ENCODE assay signal across 11 cellular contexts in the genomic region with DNA sequence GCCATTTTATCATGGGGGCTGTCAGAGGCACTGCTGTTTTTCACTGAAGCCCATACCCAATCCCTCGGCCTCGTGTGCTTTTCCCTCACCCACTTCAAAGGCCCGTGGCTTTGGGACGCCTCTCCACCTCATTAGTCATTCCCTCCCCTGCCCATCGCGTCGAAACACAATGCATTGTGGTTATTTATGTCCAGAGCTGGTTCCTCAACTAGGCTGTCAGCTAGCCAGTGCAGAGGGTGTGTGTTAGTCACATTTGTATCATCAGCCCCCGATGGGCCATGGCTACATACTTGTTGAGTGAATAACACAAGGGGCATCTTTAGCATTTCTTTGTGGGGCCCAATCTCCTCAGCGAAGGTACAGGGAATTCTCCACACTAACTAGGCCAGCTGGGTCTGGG.
A peak's percentile ranks its signal among the peaks of the same experiment; 100 is the strongest.
DNase-seq lines count a peak whose midpoint lies in the region; ATAC-seq and TF ChIP-seq lines count a peak whose summit lies in the region.
"Had no signal": no experiment of that assay in that cellular context is flagged by ENCODE, and none has a peak within 500 bp of the region (broad histone marks: within the 10 kb centered on the region; RNA-seq: fewer than 3 reads in every experiment).

No MANE protein-coding gene starts in this region.

- peaks cover 10% of the 10 kb centered on the region for H3K4me1 Mint-ChIP-seq in stimulated activated memory B cell treated with anti-CD40 and anti-IgM and Interleukin-4, amounts not matched to agents 10 μg/mL and 1 μg/mL and 100 μg/mL, for 72 hours

- peaks cover 5% of the 10 kb centered on the region for H3K36me3 Mint-ChIP-seq in stimulated activated memory B cell treated with anti-CD40 and anti-IgM and Interleukin-4, amounts not matched to agents 10 μg/mL and 1 μg/mL and 100 μg/mL, for 72 hours
- H3K36me3 Mint-ChIP-seq: naive thymus-derived CD8-positive, alpha-beta T cell had no signal

- H3K9me3 Mint-ChIP-seq in stimulated activated memory B cell treated with anti-CD40 and anti-IgM and Interleukin-4, amounts not matched to agents 10 μg/mL and 1 μg/mL and 100 μg/mL, for 72 hours: no peaks in the 10 kb centered on the region
- H3K9me3 Mint-ChIP-seq: central memory CD8-positive, alpha-beta T cell; naive thymus-derived CD8-positive, alpha-beta T cell had no signal

- H3K27me3 Mint-ChIP-seq in stimulated activated memory B cell treated with anti-CD40 and anti-IgM and Interleukin-4, amounts not matched to agents 10 μg/mL and 1 μg/mL and 100 μg/mL, for 72 hours: no peaks in the 10 kb centered on the region
- H3K27me3 Mint-ChIP-seq: central memory CD8-positive, alpha-beta T cell had no signal

- no peak overlapping the region for H3K27ac Mint-ChIP-seq in stimulated activated memory B cell treated with anti-CD40 and anti-IgM and Interleukin-4, amounts not matched to agents 10 μg/mL and 1 μg/mL and 100 μg/mL, for 72 hours
- H3K27ac Mint-ChIP-seq: naive thymus-derived CD8-positive, alpha-beta T cell had no signal

- DNase-seq in AG20443 (ENCODE audit: low spot score) (peak; percentile 76), amniotic stem cell (lab: John Stamatoyannopoulos, UW) (peak; percentile 58), kidney glomerular epithelial cell (lab: John Stamatoyannopoulos, UW) (peak; percentile 79), GF-D8 (lab: John Stamatoyannopoulos, UW) (no peak), ecto neural progenitor cell (ENCODE audit: low spot score) (no peak)
- DNase-seq: naive thymus-derived CD8-positive, alpha-beta T cell; NCI-H2107 had no signal

- no peak for TF ChIP-seq RAD21 in Ishikawa (IDR thresholded peaks at IDR 0.05; ENCODE audit: low read depth)

- H3K4me3 Mint-ChIP-seq in stimulated activated memory B cell treated with anti-CD40 and anti-IgM and Interleukin-4, amounts not matched to agents 10 μg/mL and 1 μg/mL and 100 μg/mL, for 72 hours: no peak overlapping the region
- H3K4me3 Mint-ChIP-seq: central memory CD8-positive, alpha-beta T cell; naive thymus-derived CD8-positive, alpha-beta T cell had no signal

- no peak for TF ChIP-seq EP300 in Ishikawa (IDR thresholded peaks at IDR 0.05; ENCODE audit: borderline replicate concordance)

- no peak for ATAC-seq in HG03159 (IDR thresholded peaks at IDR 0.05; ENCODE audit: unreplicated experiment)
- no peak for ATAC-seq in stimulated activated memory B cell treated with anti-CD40 and anti-IgM and Interleukin-4, amounts not matched to agents 10 μg/mL and 1 μg/mL and 100 μg/mL, for 72 hours
- ATAC-seq: naive thymus-derived CD8-positive, alpha-beta T cell had no signal

TF ChIP-seq in Ishikawa, 13 proteins besides CTCF, POLR2A, EP300 and RAD21:
- TF ChIP-seq CREB1 (IDR thresholded peaks at IDR 0.05; ENCODE audit: low read depth) (no peak), MAX (IDR thresholded peaks at IDR 0.05) (peak; percentile 58), YY1 (IDR thresholded peaks at IDR 0.05; ENCODE audit: low read depth) (no peak), FOXM1 (IDR thresholded peaks at IDR 0.05; ENCODE audit: borderline replicate concordance, low read depth) (no peak), CEBPB (IDR thresholded peaks at IDR 0.05) (no peak), TEAD4 (IDR thresholded peaks at IDR 0.05) (0 out of 2 replicates have a peak, but pooled peaks have one; percentile 12), TAF1 (IDR thresholded peaks at IDR 0.05; ENCODE audit: low read depth) (no peak), TCF12 (IDR thresholded peaks at IDR 0.05; ENCODE audit: low read depth) (no peak)
- TF ChIP-seq, protein P1, sequence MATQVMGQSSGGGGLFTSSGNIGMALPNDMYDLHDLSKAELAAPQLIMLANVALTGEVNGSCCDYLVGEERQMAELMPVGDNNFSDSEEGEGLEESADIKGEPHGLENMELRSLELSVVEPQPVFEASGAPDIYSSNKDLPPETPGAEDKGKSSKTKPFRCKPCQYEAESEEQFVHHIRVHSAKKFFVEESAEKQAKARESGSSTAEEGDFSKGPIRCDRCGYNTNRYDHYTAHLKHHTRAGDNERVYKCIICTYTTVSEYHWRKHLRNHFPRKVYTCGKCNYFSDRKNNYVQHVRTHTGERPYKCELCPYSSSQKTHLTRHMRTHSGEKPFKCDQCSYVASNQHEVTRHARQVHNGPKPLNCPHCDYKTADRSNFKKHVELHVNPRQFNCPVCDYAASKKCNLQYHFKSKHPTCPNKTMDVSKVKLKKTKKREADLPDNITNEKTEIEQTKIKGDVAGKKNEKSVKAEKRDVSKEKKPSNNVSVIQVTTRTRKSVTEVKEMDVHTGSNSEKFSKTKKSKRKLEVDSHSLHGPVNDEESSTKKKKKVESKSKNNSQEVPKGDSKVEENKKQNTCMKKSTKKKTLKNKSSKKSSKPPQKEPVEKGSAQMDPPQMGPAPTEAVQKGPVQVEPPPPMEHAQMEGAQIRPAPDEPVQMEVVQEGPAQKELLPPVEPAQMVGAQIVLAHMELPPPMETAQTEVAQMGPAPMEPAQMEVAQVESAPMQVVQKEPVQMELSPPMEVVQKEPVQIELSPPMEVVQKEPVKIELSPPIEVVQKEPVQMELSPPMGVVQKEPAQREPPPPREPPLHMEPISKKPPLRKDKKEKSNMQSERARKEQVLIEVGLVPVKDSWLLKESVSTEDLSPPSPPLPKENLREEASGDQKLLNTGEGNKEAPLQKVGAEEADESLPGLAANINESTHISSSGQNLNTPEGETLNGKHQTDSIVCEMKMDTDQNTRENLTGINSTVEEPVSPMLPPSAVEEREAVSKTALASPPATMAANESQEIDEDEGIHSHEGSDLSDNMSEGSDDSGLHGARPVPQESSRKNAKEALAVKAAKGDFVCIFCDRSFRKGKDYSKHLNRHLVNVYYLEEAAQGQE (IDR thresholded peaks at IDR 0.05; ENCODE audit: low read depth): no peak

Comparison
In these comparisons a context has a peak if more than half of its experiments do, and no peak if none do; other contexts are left out.
1. DNase-seq: peak in AG20443 (single experiment), amniotic stem cell (single experiment) and kidney glomerular epithelial cell (single experiment); none in GF-D8 (single experiment) and ecto neural progenitor cell (single experiment).